In the genomic region with DNA sequence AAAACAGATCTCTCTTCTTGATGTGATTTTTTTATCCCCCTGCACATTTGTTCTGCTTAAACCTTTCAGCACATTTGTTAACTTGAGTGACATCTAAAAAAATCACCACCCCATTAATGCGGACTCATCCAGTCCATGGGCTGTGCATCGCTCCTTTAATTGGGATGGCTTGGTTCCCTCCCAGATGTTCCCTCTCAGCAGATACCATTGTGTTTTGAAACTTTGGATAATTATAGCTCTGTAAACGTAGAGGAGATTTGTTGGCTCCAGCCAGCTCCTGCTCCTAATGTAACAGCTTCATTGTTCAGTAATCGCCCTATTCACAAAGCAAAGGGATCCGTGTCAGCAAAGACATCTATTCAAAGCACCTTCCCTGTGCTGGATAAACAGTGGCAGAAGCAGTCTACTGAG, we compare ENCODE assay signal across 1 cellular context.
TF ChIP-seq lines count a peak whose summit lies in the region.

No MANE protein-coding gene starts in this region.

TF ChIP-seq in K562, 482 proteins besides CTCF, POLR2A, EP300 and RAD21 (continued from another document):
- TF ChIP-seq, protein P1, sequence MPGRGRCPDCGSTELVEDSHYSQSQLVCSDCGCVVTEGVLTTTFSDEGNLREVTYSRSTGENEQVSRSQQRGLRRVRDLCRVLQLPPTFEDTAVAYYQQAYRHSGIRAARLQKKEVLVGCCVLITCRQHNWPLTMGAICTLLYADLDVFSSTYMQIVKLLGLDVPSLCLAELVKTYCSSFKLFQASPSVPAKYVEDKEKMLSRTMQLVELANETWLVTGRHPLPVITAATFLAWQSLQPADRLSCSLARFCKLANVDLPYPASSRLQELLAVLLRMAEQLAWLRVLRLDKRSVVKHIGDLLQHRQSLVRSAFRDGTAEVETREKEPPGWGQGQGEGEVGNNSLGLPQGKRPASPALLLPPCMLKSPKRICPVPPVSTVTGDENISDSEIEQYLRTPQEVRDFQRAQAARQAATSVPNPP (IDR thresholded peaks at IDR 0.05; ENCODE audit: borderline replicate concordance, insufficient read depth, insufficient read length) = no peak
- TF ChIP-seq, protein P2, sequence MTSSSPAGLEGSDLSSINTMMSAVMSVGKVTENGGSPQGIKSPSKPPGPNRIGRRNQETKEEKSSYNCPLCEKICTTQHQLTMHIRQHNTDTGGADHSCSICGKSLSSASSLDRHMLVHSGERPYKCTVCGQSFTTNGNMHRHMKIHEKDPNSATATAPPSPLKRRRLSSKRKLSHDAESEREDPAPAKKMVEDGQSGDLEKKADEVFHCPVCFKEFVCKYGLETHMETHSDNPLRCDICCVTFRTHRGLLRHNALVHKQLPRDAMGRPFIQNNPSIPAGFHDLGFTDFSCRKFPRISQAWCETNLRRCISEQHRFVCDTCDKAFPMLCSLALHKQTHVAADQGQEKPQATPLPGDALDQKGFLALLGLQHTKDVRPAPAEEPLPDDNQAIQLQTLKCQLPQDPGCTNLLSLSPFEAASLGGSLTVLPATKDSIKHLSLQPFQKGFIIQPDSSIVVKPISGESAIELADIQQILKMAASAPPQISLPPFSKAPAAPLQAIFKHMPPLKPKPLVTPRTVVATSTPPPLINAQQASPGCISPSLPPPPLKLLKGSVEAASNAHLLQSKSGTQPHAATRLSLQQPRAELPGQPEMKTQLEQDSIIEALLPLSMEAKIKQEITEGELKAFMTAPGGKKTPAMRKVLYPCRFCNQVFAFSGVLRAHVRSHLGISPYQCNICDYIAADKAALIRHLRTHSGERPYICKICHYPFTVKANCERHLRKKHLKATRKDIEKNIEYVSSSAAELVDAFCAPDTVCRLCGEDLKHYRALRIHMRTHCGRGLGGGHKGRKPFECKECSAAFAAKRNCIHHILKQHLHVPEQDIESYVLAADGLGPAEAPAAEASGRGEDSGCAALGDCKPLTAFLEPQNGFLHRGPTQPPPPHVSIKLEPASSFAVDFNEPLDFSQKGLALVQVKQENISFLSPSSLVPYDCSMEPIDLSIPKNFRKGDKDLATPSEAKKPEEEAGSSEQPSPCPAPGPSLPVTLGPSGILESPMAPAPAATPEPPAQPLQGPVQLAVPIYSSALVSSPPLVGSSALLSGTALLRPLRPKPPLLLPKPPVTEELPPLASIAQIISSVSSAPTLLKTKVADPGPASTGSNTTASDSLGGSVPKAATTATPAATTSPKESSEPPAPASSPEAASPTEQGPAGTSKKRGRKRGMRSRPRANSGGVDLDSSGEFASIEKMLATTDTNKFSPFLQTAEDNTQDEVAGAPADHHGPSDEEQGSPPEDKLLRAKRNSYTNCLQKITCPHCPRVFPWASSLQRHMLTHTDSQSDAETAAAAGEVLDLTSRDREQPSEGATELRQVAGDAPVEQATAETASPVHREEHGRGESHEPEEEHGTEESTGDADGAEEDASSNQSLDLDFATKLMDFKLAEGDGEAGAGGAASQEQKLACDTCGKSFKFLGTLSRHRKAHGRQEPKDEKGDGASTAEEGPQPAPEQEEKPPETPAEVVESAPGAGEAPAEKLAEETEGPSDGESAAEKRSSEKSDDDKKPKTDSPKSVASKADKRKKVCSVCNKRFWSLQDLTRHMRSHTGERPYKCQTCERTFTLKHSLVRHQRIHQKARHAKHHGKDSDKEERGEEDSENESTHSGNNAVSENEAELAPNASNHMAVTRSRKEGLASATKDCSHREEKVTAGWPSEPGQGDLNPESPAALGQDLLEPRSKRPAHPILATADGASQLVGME (CRISPR knock-in tag; IDR thresholded peaks at IDR 0.05) = no peak
- TF ChIP-seq EP400 (IDR thresholded peaks at IDR 0.05) = no peak
- no peak for TF ChIP-seq MAZ (CRISPR knock-in tag; conservative IDR thresholded peaks at IDR 0.05 in 1 of 2, IDR thresholded peaks at IDR 0.05 in 1 of 2)
- no peak for TF ChIP-seq ZNF75A (CRISPR knock-in tag; IDR thresholded peaks at IDR 0.05)
- no peak for TF ChIP-seq ZNF507 (tag; conservative IDR thresholded peaks at IDR 0.05)
- TF ChIP-seq, protein P3, sequence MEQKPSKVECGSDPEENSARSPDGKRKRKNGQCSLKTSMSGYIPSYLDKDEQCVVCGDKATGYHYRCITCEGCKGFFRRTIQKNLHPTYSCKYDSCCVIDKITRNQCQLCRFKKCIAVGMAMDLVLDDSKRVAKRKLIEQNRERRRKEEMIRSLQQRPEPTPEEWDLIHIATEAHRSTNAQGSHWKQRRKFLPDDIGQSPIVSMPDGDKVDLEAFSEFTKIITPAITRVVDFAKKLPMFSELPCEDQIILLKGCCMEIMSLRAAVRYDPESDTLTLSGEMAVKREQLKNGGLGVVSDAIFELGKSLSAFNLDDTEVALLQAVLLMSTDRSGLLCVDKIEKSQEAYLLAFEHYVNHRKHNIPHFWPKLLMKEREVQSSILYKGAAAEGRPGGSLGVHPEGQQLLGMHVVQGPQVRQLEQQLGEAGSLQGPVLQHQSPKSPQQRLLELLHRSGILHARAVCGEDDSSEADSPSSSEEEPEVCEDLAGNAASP (IDR thresholded peaks at IDR 0.05) = no peak
- TF ChIP-seq HDGF (IDR thresholded peaks at IDR 0.05) = no peak
- no peak for TF ChIP-seq BCOR (IDR thresholded peaks at IDR 0.05)
- TF ChIP-seq TEAD2 (tag; IDR thresholded peaks at IDR 0.05) = no peak
